In the genomic region with DNA sequence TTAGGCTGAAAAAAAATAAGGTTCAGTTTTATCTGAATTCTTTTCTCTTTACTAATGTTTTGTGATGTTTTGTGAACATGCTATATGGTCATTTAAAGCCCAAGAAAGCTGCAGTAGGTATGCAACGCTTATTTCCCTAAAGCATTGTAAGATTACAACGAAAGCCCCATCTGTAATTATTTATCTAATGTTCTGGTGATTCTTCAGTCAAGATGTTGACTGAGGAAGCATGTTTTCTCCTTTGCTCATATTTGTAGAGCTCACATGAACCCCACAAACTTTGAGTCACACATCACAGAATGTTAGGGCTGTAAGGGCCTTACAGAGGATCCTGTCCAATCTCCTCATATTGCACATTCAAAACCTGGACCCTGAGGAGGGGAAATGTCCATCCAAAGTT, we compare ENCODE assay signal across 35 cellular contexts. TPM values are rescaled to one million over a fixed set of nuclear protein-coding genes. Genes with fewer than 3 reads are reported as not detected.
A peak's percentile ranks its signal among the peaks of the same experiment; 100 is the strongest.
DNase-seq lines count a peak whose midpoint lies in the region; ATAC-seq, FAIRE-seq and TF ChIP-seq lines count a peak whose summit lies in the region.
"Had no signal": no experiment of that assay in that cellular context is flagged by ENCODE, and none has a peak within 500 bp of the region (broad histone marks: within the 10 kb centered on the region; RNA-seq: fewer than 3 reads in every experiment).

No MANE protein-coding gene starts in this region.

- POLR2A ChIA-PET in BJ (lab: Charles Lee) (no interaction called here), IMR-90 (lab: Charles Lee; ENCODE audit: unreplicated experiment) (interaction anchor here (1.0 kb wide), 1 partner anchor 134 kb away, joined by 3 read pairs; no protein-coding TSS in a partner anchor), RWPE1 (lab: Yijun Ruan, JAX; ENCODE audit: low non-redundant PET) (interaction anchor here (1.2 kb wide), 1 partner anchor 18 kb away, joined by 3 read pairs; no protein-coding TSS in a partner anchor)

- no peak for TF ChIP-seq CTCF in BJ (IDR thresholded peaks at IDR 0.05; ENCODE audit: insufficient read depth, low read depth, low read length)
- no peak for TF ChIP-seq CTCF in IMR-90 (conservative IDR thresholded peaks at IDR 0.05; ENCODE audit: low read depth, low read length)
- TF ChIP-seq CTCF in astrocyte (IDR thresholded peaks at IDR 0.05; ENCODE audit: insufficient read depth, low read depth, low read length), result no peak
- TF ChIP-seq CTCF in mesothelial cell of epicardium (IDR thresholded peaks at IDR 0.05; ENCODE audit: unreplicated experiment), result no peak
- no peak for TF ChIP-seq CTCF in RWPE1 (conservative IDR thresholded peaks at IDR 0.05; ENCODE audit: low read depth)

- H3K56ac ChIP-seq in IMR-90 (ENCODE audit: extremely low read depth, insufficient read depth, low read length), result no peak overlapping the region

- H4K91ac ChIP-seq in IMR-90 (ENCODE audit: insufficient read depth, low read depth, low read length), result no peak overlapping the region

- no peak overlapping the region for H3K4me3 Mint-ChIP-seq in astrocyte (ENCODE audit: unreplicated experiment)
- H3K4me3 Mint-ChIP-seq in mesothelial cell of epicardium, result no peak overlapping the region
- H3K4me3 Mint-ChIP-seq: activated CD4-positive, alpha-beta T cell treated with anti-CD3 and anti-CD28 coated beads for 36 hours; activated CD8-positive, alpha-beta T cell treated with anti-CD3 and anti-CD28 coated beads, Interleukin-2, amount 10 ng/mL, durations not matched to agents 7 days and 5 days; activated naive CD8-positive, alpha-beta T cell; CD14-positive monocyte; naive thymus-derived CD4-positive, alpha-beta T cell; T-helper 2 cell treated with Interferon-gamma antibody and Interleukin-4, amounts not matched to agents 5 μg/mL and 100 μg/mL, for 36 hours had no signal

- peak overlapping the region; percentile 40 for H2AK5ac ChIP-seq in IMR-90 (ENCODE audit: low read depth, low read length)

- H2BK120ac ChIP-seq in IMR-90 (ENCODE audit: low read depth, low read length), result peak overlapping the region; percentile 53; the same call in 1 of the 2 replicates

- H3K27me3 Mint-ChIP-seq in astrocyte (ENCODE audit: low read depth, unreplicated experiment) (no peaks in the 10 kb centered on the region), mesothelial cell of epicardium (ENCODE audit: low read depth) (no peaks in the 10 kb centered on the region)
- H3K27me3 Mint-ChIP-seq: activated CD4-positive, alpha-beta T cell treated with anti-CD3 and anti-CD28 coated beads for 36 hours; activated naive CD8-positive, alpha-beta T cell had no signal

- no peak for TF ChIP-seq RAD21 in IMR-90 (IDR thresholded peaks at IDR 0.05; ENCODE audit: low read length)

- no peak for FAIRE-seq in astrocyte (lab: Jason Lieb, UNC)
- FAIRE-seq: colon, endothelial cell of umbilical vein, kidney had no signal

- H4K5ac ChIP-seq in IMR-90 (ENCODE audit: low read depth, low read length), result 0 out of 2 replicates have a peak overlapping the region, but pooled peaks have one; percentile 15

- H2BK15ac ChIP-seq in IMR-90 (ENCODE audit: low read depth, low read length), result peak overlapping the region; percentile 45; the same call in 1 of the 3 replicates

- peaks cover 20% of the 10 kb centered on the region; the same call in 1 of the 2 replicates for H3K9me1 ChIP-seq in IMR-90 (ENCODE audit: insufficient read depth, low read length)

- H2AK9ac ChIP-seq in IMR-90 (replicated peaks; ENCODE audit: low read depth, low read length, poor library complexity), result no peak overlapping the region

- in situ Hi-C loops in IMR-90 (cut with MboI; ENCODE audit: low sequenced_read_pairs), result no loop called here

- peak overlapping the region; percentile 26; the same call in 1 of the 2 replicates for H3K27ac ChIP-seq in IMR-90 (ENCODE audit: insufficient read depth, low read length)
- no peak overlapping the region for H3K27ac ChIP-seq in astrocyte (ENCODE audit: low read depth, low read length)
- no peak overlapping the region; the same call in 1 of the 2 replicates for H3K27ac ChIP-seq in RWPE1
- H3K27ac ChIP-seq: cardiac muscle cell, neutrophil, vagina had no signal

- H3K14ac ChIP-seq in IMR-90 (replicated peaks; ENCODE audit: low read depth, low read length), result no peak overlapping the region

- H3K4ac ChIP-seq in IMR-90 (ENCODE audit: low read depth, low read length), result peak overlapping the region; percentile 69

- H3K79me2 ChIP-seq in astrocyte (ENCODE audit: insufficient read depth, low read length), result peaks cover 35% of the 10 kb centered on the region

- peaks cover 23% of the 10 kb centered on the region for H4K20me1 ChIP-seq in IMR-90 (ENCODE audit: insufficient read depth, low read length)
- H4K20me1 ChIP-seq in astrocyte (ENCODE audit: insufficient read depth, low read length), result peaks cover 14% of the 10 kb centered on the region

- peaks cover 15% of the 10 kb centered on the region for H3K4me1 ChIP-seq in IMR-90 (ENCODE audit: control insufficient read depth, insufficient read depth, low read length)
- peaks cover 26% of the 10 kb centered on the region for H3K4me1 ChIP-seq in astrocyte (ENCODE audit: insufficient read depth, low read length)

- no CpG with 5 or more reads among the region's 2 CpGs for WGBS in IMR-90 (ENCODE audit: extremely low coverage in 2 of 2, insufficient read length in 1 of 2), 2 experiments

- intact Hi-C loops in IMR-90 (cut with micrococcal nuclease), result loop anchor here (10.0 kb wide), 1 partner anchor 127 kb away; the partner anchor contains the start of gene TUBA1B

- H3K36me3 ChIP-seq in BJ (ENCODE audit: control insufficient read depth, insufficient read depth, low read length) (no peaks in the 10 kb centered on the region), IMR-90 (ENCODE audit: control insufficient read depth, insufficient read depth, low read length) (peaks cover 3% of the 10 kb centered on the region; the same call in 1 of the 2 replicates), astrocyte (ENCODE audit: insufficient read depth, low read length) (peaks cover 3% of the 10 kb centered on the region)
- H3K36me3 ChIP-seq: ascending aorta, cardiac muscle cell, neutrophil, vagina had no signal

- 0 out of 2 replicates have a peak, but pooled peaks have one; percentile 2 for ATAC-seq in IMR-90 (ENCODE audit: low read depth)
- ATAC-seq in GM18907 (IDR thresholded peaks at IDR 0.05; ENCODE audit: unreplicated experiment), result no peak
- ATAC-seq: activated CD4-positive, alpha-beta T cell treated with anti-CD3 and anti-CD28 coated beads for 36 hours; activated CD8-positive, alpha-beta T cell treated with anti-CD3 and anti-CD28 coated beads, Interleukin-2, amount 10 ng/mL, durations not matched to agents 7 days and 5 days; left ventricle myocardium superior; naive thymus-derived CD4-positive, alpha-beta T cell; right cardiac atrium; Right ventricle myocardium inferior had no signal

- H3K9me3 ChIP-seq in IMR-90 (ENCODE audit: control insufficient read depth, insufficient read depth, low read length) (no peaks in the 10 kb centered on the region), astrocyte (ENCODE audit: insufficient read depth, low read depth, low read length) (no peaks in the 10 kb centered on the region)
- H3K9me3 ChIP-seq: ascending aorta, neutrophil, tibial artery, vagina had no signal

- BruUV-seq in IMR-90 (replicated peaks; lab: Mats Ljungman, UMichigan), result no TSS peak

- peak overlapping the region; percentile 93 for H2BK5ac ChIP-seq in IMR-90 (ENCODE audit: low read depth, low read length, poor library complexity, severe bottlenecking)

- dilution Hi-C loops in IMR-90 (cut with HindIII; ENCODE audit: low sequenced_read_pairs, unreplicated experiment), result no loop called here

- H3K23ac ChIP-seq in IMR-90 (ENCODE audit: low read depth, low read length), result 0 out of 2 replicates have a peak overlapping the region, but pooled peaks have one; percentile 65

- H3K9me3 Mint-ChIP-seq in astrocyte (ENCODE audit: unreplicated experiment), result no peaks in the 10 kb centered on the region
- no peaks in the 10 kb centered on the region for H3K9me3 Mint-ChIP-seq in mesothelial cell of epicardium
- H3K9me3 Mint-ChIP-seq: CD14-positive monocyte; naive thymus-derived CD4-positive, alpha-beta T cell; T-helper 2 cell treated with Interferon-gamma antibody and Interleukin-4, amounts not matched to agents 5 μg/mL and 100 μg/mL, for 36 hours had no signal

- H3K9ac ChIP-seq in IMR-90 (ENCODE audit: low read depth, low read length) (no peak overlapping the region), astrocyte (ENCODE audit: low read length) (no peak overlapping the region)

- H3K18ac ChIP-seq in IMR-90 (ENCODE audit: low read depth, low read length), result no peak overlapping the region

- CTCF ChIA-PET in BJ (lab: Yijun Ruan, JAX) (interaction anchor here (1.0 to 1.9 kb wide), 4 partner anchors 19 to 80 kb away, joined by 3 to 7 read pairs (median 4); no protein-coding TSS in a partner anchor), IMR-90 (lab: Yijun Ruan, JAX) (interaction anchor here (0.6 kb wide), 1 partner anchor 195 kb away, joined by 3 read pairs; no protein-coding TSS in a partner anchor), RWPE1 (lab: Yijun Ruan, JAX) (no interaction called here)

- H3K27ac Mint-ChIP-seq in astrocyte (ENCODE audit: unreplicated experiment), result no peak overlapping the region
- peak overlapping the region; percentile 12 for H3K27ac Mint-ChIP-seq in mesothelial cell of epicardium
- H3K27ac Mint-ChIP-seq: activated CD4-positive, alpha-beta T cell treated with anti-CD3 and anti-CD28 coated beads for 36 hours; activated CD8-positive, alpha-beta T cell treated with anti-CD3 and anti-CD28 coated beads, Interleukin-2, amount 10 ng/mL, durations not matched to agents 7 days and 5 days; activated naive CD8-positive, alpha-beta T cell; CD14-positive monocyte; naive thymus-derived CD4-positive, alpha-beta T cell; T-helper 2 cell treated with Interferon-gamma antibody and Interleukin-4, amounts not matched to agents 5 μg/mL and 100 μg/mL, for 36 hours had no signal

- no peak overlapping the region for H3K4me3 ChIP-seq in BJ (ENCODE audit: low read depth, low read length)
- H3K4me3 ChIP-seq in IMR-90 (ENCODE audit: insufficient read depth, low read depth, low read length), result no peak overlapping the region
- no peak overlapping the region for H3K4me3 ChIP-seq in astrocyte (ENCODE audit: insufficient read depth, low read depth, low read length)
- H3K4me3 ChIP-seq: ascending aorta, cardiac muscle cell, tibial artery, vagina had no signal

- TF ChIP-seq POLR2A in IMR-90 (IDR thresholded peaks at IDR 0.05; ENCODE audit: low read depth, low read length), result no peak

- peak; percentile 43 for DNase-seq in BJ (ENCODE audit: low read depth)
- peak; percentile 83 for DNase-seq in IMR-90
- no peak for DNase-seq in astrocyte (ENCODE audit: low read depth)
- DNase-seq in mesothelial cell of epicardium (ENCODE audit: low spot score in 2 of 2, unreplicated experiment in 2 of 2), result no peak
- DNase-seq in RPMI8226, result no peak
- no peak for DNase-seq in RWPE1 (ENCODE audit: low spot score)
- DNase-seq in KG1 (lab: John Stamatoyannopoulos, UW), result no peak
- DNase-seq: ACHN; activated CD4-positive, alpha-beta T cell treated with anti-CD3 and anti-CD28 coated beads for 36 hours; activated CD8-positive, alpha-beta T cell treated with anti-CD3 and anti-CD28 coated beads, Interleukin-2, amount 10 ng/mL, durations not matched to agents 7 days and 5 days; activated effector memory CD4-positive, alpha-beta T cell treated with Interleukin-2 at 50 U/mL for 16 hours; activated T-cell treated with anti-CD3 and anti-CD28 coated beads for 4 hours; GF-D8; head of caudate nucleus; left ventricle myocardium superior; naive thymus-derived CD4-positive, alpha-beta T cell; NCI-H1105; NCI-H187; NCI-H446 treated with DMSO at 0.1 percent for 48 hours; NCI-H82; right cardiac atrium; stimulated activated CD4-positive, alpha-beta T cell treated with anti-CD3 and anti-CD28 coated beads, Interleukin-4, amount 100 ng/mL, for 4 hours; tibial artery had no signal

- H3K36me3 Mint-ChIP-seq in astrocyte (ENCODE audit: low read depth, unreplicated experiment) (no peaks in the 10 kb centered on the region), mesothelial cell of epicardium (no peaks in the 10 kb centered on the region)
- H3K36me3 Mint-ChIP-seq: activated naive CD8-positive, alpha-beta T cell had no signal

- H3K4me2 ChIP-seq in IMR-90 (ENCODE audit: low read depth, low read length) (peak overlapping the region; percentile 41; the same call in 1 of the 2 replicates), astrocyte (ENCODE audit: low read length) (peak overlapping the region; percentile 47)

- H3K27me3 ChIP-seq in BJ (ENCODE audit: control insufficient read depth, insufficient read depth, low read length), result no peaks in the 10 kb centered on the region
- H3K27me3 ChIP-seq in IMR-90 (ENCODE audit: control insufficient read depth, insufficient read depth, low read length), result no peaks in the 10 kb centered on the region
- no peaks in the 10 kb centered on the region for H3K27me3 ChIP-seq in astrocyte (ENCODE audit: insufficient read depth, low read length)
- H3K27me3 ChIP-seq: ascending aorta, cardiac muscle cell, neutrophil, tibial artery, vagina had no signal

- H3K79me1 ChIP-seq in IMR-90 (ENCODE audit: low read depth in 1 of 2, low read length in 2 of 2), result peaks cover 5 to 59% of the 10 kb centered on the region in 2 experiments; a peak in 3 of 4 replicates

- peaks cover 6% of the 10 kb centered on the region for H3K4me1 Mint-ChIP-seq in astrocyte (ENCODE audit: low read depth, unreplicated experiment)
- H3K4me1 Mint-ChIP-seq in mesothelial cell of epicardium, result peaks cover 15% of the 10 kb centered on the region

- no peak overlapping the region for H2BK20ac ChIP-seq in IMR-90 (ENCODE audit: low read depth, low read length)

- peak overlapping the region in 1 of 2 experiments; percentile 50; a peak in 1 of 4 replicates for H4K8ac ChIP-seq in IMR-90 (ENCODE audit: low read depth in 2 of 2, low read length in 2 of 2)

- H2AFZ ChIP-seq in IMR-90 (replicated peaks; ENCODE audit: low read length, poor library complexity), result no peak overlapping the region
- no peak overlapping the region for H2AFZ ChIP-seq in astrocyte (ENCODE audit: low read depth, low read length)

RNA-seq across cellular contexts. Expression of gene TUBA1C, which starts 3.2 kb away (rescaled TPM):
- 1,365 and 2,194 TPM in 2 replicates for polyA plus RNA-seq in BJ (2011; rRNA removed)
- polyA minus RNA-seq in BJ (2011; rRNA and poly(A)+ RNA removed), result 1,055 and 1,864 TPM in 2 replicates
- 1,144 and 1,420 TPM in 2 replicates for total RNA-seq in IMR-90 (2012; rRNA removed)
- polyA plus RNA-seq in IMR-90 (2012; rRNA removed), result 2,555 and 2,715 TPM in 2 replicates
- polyA plus RNA-seq in IMR-90 (2012; cell fraction: cytosol; rRNA removed), result 1,691 and 2,161 TPM in 2 replicates
- 639 and 1,093 TPM in 2 replicates for polyA plus RNA-seq in IMR-90 (2012; cell fraction: nucleus; rRNA removed; ENCODE audit: low replicate concordance)
- total RNA-seq in astrocyte, result 345 and 408 TPM in 2 replicates
- total RNA-seq in mesothelial cell of epicardium, result 120 to 123 TPM (median 122 TPM) in 3 replicates

RNA-seq across cellular contexts. Expression of gene PRPH, which starts 33.2 kb away (rescaled TPM):
- not detected in 2 replicates for polyA plus RNA-seq in BJ (2011; rRNA removed)
- polyA minus RNA-seq in BJ (2011; rRNA and poly(A)+ RNA removed), result not detected in 2 replicates
- total RNA-seq in IMR-90 (2012; rRNA removed), result not detected in 2 replicates
- not detected in 2 replicates for polyA plus RNA-seq in IMR-90 (2012; rRNA removed)
- 0.02 TPM in 1 of 2 replicates, not detected in the other for polyA plus RNA-seq in IMR-90 (2012; cell fraction: cytosol; rRNA removed)
- polyA plus RNA-seq in IMR-90 (2012; cell fraction: nucleus; rRNA removed; ENCODE audit: low replicate concordance), result 0.29 and 0.49 TPM in 2 replicates
- not detected in 2 replicates for total RNA-seq in astrocyte
- 0.38 TPM in 1 of 3 replicates, not detected in the others for total RNA-seq in mesothelial cell of epicardium
- total RNA-seq: activated CD4-positive, alpha-beta T cell treated with anti-CD3 and anti-CD28 coated beads for 36 hours; activated CD8-positive, alpha-beta T cell treated with anti-CD3 and anti-CD28 coated beads, Interleukin-2, amount 10 ng/mL, durations not matched to agents 7 days and 5 days; ascending aorta; endothelial cell of umbilical vein; left ventricle myocardium superior; naive thymus-derived CD4-positive, alpha-beta T cell had no signal
- polyA plus RNA-seq: CD14-positive monocyte; endothelial cell of umbilical vein; naive thymus-derived CD4-positive, alpha-beta T cell had no signal

Comparison
In these comparisons a context has a peak if more than half of its experiments do, and no peak if none do; other contexts are left out.
1. DNase-seq: peak in BJ (single experiment) and IMR-90 (single experiment); none in astrocyte (single experiment), mesothelial cell of epicardium (0 of 2), RPMI8226 (single experiment), RWPE1 (single experiment) and KG1 (single experiment).